Comparison of ENCODE assay signal across 1 cellular context in the genomic region with DNA sequence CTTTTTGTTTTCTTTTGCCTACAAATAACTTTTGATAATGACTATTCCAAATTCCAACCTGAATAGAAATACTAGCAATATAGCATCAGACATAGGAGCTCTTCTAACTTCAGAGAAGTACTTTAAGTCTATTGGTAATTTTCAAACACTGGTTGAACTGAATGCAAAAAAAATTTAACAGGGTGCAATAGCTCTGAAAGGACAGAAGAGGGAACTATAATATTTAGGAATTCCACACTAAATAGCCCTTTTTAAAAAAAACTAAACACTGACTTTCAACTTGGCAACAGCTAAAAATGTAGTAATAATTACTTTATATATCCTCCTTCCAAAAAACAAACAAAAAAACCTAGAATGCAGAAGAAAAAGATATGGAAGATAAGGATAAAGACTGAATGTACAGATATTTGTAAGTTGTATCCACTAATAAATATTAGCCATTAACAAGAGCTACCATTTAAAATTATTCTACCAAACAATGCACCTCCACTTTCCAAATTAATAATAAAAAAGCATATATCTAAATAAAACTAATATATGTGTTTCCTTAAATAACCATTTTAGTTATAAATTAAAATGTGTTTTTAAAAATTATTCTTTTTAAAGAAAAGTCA.
TF ChIP-seq lines count a peak whose summit lies in the region.

No MANE protein-coding gene starts in this region.

TF ChIP-seq in HepG2, 621 proteins besides CTCF, POLR2A, EP300 and RAD21 (continued from another document):
- TF ChIP-seq, protein P1, sequence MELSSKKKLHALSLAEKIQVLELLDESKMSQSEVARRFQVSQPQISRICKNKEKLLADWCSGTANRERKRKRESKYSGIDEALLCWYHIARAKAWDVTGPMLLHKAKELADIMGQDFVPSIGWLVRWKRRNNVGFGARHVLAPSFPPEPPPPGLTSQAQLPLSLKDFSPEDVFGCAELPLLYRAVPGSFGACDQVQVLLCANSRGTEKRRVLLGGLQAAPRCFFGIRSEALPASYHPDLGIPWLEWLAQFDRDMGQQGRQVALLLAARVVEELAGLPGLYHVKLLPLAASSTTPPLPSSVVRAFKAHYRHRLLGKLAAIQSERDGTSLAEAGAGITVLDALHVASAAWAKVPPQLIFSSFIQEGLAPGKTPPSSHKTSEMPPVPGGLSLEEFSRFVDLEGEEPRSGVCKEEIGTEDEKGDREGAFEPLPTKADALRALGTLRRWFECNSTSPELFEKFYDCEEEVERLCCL (CRISPR knock-in tag; IDR thresholded peaks at IDR 0.05; ENCODE audit: borderline replicate concordance) = no peak
- TF ChIP-seq EHMT2 (IDR thresholded peaks at IDR 0.05; ENCODE audit: borderline replicate concordance, low read depth, low read length) (no peak), PITX1 (CRISPR knock-in tag; IDR thresholded peaks at IDR 0.05) (no peak), ZBTB38 (CRISPR knock-in tag; IDR thresholded peaks at IDR 0.05) (no peak), ZNF766 (CRISPR knock-in tag; IDR thresholded peaks at IDR 0.05; ENCODE audit: borderline replicate concordance) (no peak)
